Comparison of ENCODE assay signal across 9 cellular contexts in genomic region chr11:128493570-128493965, GRCh38.
DNase-seq lines count a peak whose midpoint lies in the region; ATAC-seq and TF ChIP-seq lines count a peak whose summit lies in the region.
"Had no signal": no experiment of that assay in that cellular context is flagged by ENCODE, and none has a peak within 500 bp of the region (broad histone marks: within the 10 kb centered on the region; RNA-seq: fewer than 3 reads in every experiment).

No MANE protein-coding gene starts in this region.

- peaks cover 84 to 94% of the 10 kb centered on the region in 2 donors for H3K36me3 Mint-ChIP-seq in CD4-positive, alpha-beta memory T cell
- H3K36me3 Mint-ChIP-seq in chondrocyte (ENCODE audit: low read depth), result peaks cover 29% of the 10 kb centered on the region

- H3K27me3 ChIP-seq in CD4-positive, alpha-beta memory T cell (ENCODE audit: insufficient read depth, low read length), result no peaks in the 10 kb centered on the region
- H3K27me3 ChIP-seq in Karpas-422 (ENCODE audit: low read length) (no peaks in the 10 kb centered on the region), gastrocnemius medialis (no peaks in the 10 kb centered on the region)

- H3K4me1 ChIP-seq in CD4-positive, alpha-beta memory T cell (ENCODE audit: insufficient read depth, low read length), result peaks cover 100% of the 10 kb centered on the region
- H3K4me1 ChIP-seq in Karpas-422 (ENCODE audit: low read length) (peaks cover 94% of the 10 kb centered on the region), gastrocnemius medialis (peaks cover 72 to 77% of the 10 kb centered on the region in 2 donors)

- peak overlapping the region; percentile 54 to 84 (median 73) for H3K4me3 Mint-ChIP-seq in CD4-positive, alpha-beta memory T cell
- H3K4me3 Mint-ChIP-seq in chondrocyte (ENCODE audit: unreplicated experiment), result no peak overlapping the region

- H3K9me3 Mint-ChIP-seq in CD4-positive, alpha-beta memory T cell, result peaks cover 0 to 7% (median 0%) of the 10 kb centered on the region in 8 donors
- H3K9me3 Mint-ChIP-seq in chondrocyte (ENCODE audit: low read depth), result no peaks in the 10 kb centered on the region

- POLR2A ChIA-PET in CD4-positive, alpha-beta memory T cell (lab: Charles Lee; ENCODE audit: partially characterized antibody), result interaction anchor here (0.9 to 17.8 kb wide), 11 partner anchors 12 to 211 kb away, joined by 3 to 1148 read pairs (median 9); partner anchors contain the start of gene FLI1

- H3K27ac ChIP-seq in CD4-positive, alpha-beta memory T cell (ENCODE audit: low read depth, low read length), result peak overlapping the region; percentile 89
- H3K27ac ChIP-seq in Karpas-422 (ENCODE audit: low read length), result peak overlapping the region; percentile 93
- H3K27ac ChIP-seq in gastrocnemius medialis, result peak overlapping the region; percentile 55 to 84 (median 72)

- H3K36me3 ChIP-seq in CD4-positive, alpha-beta memory T cell (ENCODE audit: insufficient read depth, low read length), result peaks cover 42% of the 10 kb centered on the region
- H3K36me3 ChIP-seq in Karpas-422 (ENCODE audit: insufficient read depth, low read length) (peaks cover 34% of the 10 kb centered on the region), gastrocnemius medialis (peaks cover 0 to 10% of the 10 kb centered on the region in 2 donors)

- peak overlapping the region; percentile 30 for H3K4me2 ChIP-seq in Karpas-422 (ENCODE audit: low read depth, low read length, poor library complexity, severe bottlenecking)

- peak overlapping the region; percentile 90 to 99 (median 97) for H3K27ac Mint-ChIP-seq in CD4-positive, alpha-beta memory T cell
- H3K27ac Mint-ChIP-seq in chondrocyte (ENCODE audit: unreplicated experiment), result peak overlapping the region; percentile 85

- in situ Hi-C loops in gastrocnemius medialis (cut with MboI; ENCODE audit: low sequenced_read_pairs in 4 of 4), result loop anchor here in 1 of 4 donors (25.0 kb wide), 1 partner anchor 144 kb away; no protein-coding TSS in a partner anchor

- no peak for TF ChIP-seq CTCF in chondrocyte (IDR thresholded peaks at IDR 0.05)
- TF ChIP-seq CTCF in gastrocnemius medialis (IDR thresholded peaks at IDR 0.05 in 4 of 5, conservative IDR thresholded peaks at IDR 0.05 in 1 of 5), result no peak

- no peak overlapping the region for H3K9ac ChIP-seq in Karpas-422 (ENCODE audit: low read length)

- intact Hi-C loops in CD4-positive, alpha-beta memory T cell (cut with micrococcal nuclease), result no loop called here
- intact Hi-C loops in gastrocnemius medialis (cut with DNase I; ENCODE audit: low total_unique reads), result no loop called here

- H4K20me1 ChIP-seq in Karpas-422 (ENCODE audit: insufficient read depth, low read depth, low read length), result peaks cover 14% of the 10 kb centered on the region; the same call in 1 of the 2 replicates

- no peak for ATAC-seq in gastrocnemius medialis

- H3K4me1 Mint-ChIP-seq in CD4-positive, alpha-beta memory T cell, result peaks cover 91 to 100% (median 96%) of the 10 kb centered on the region in 4 donors
- H3K4me1 Mint-ChIP-seq in chondrocyte (ENCODE audit: low read depth), result peaks cover 73% of the 10 kb centered on the region

- peaks cover 95% of the 10 kb centered on the region for H3K79me2 ChIP-seq in Karpas-422 (ENCODE audit: low read length)

- H3K9me2 ChIP-seq in Karpas-422 (replicated peaks; ENCODE audit: insufficient read depth, low read length), result no peaks in the 10 kb centered on the region

- H3K27me3 Mint-ChIP-seq in CD4-positive, alpha-beta memory T cell, result no peaks in the 10 kb centered on the region
- no peaks in the 10 kb centered on the region for H3K27me3 Mint-ChIP-seq in chondrocyte (ENCODE audit: low read depth)

- H2AFZ ChIP-seq in Karpas-422 (ENCODE audit: low read length), result no peak overlapping the region

- TF ChIP-seq POLR2A in gastrocnemius medialis (IDR thresholded peaks at IDR 0.05), result no peak

- CTCF ChIA-PET in CD4-positive, alpha-beta memory T cell (lab: Charles Lee; ENCODE audit: partially characterized antibody), result interaction anchor here (0.7 to 6.2 kb wide), 6 partner anchors 8 to 191 kb away, joined by 3 to 50 read pairs (median 6); no protein-coding TSS in a partner anchor

- peak overlapping the region in 1 of 2 donors; percentile 1 for H3K4me3 ChIP-seq in CD4-positive, alpha-beta memory T cell (ENCODE audit: low read length in 2 of 2)
- H3K4me3 ChIP-seq in Karpas-422 (ENCODE audit: low read length) (no peak overlapping the region), gastrocnemius medialis (no peak overlapping the region)

- no peaks in the 10 kb centered on the region for H3K9me3 ChIP-seq in CD4-positive, alpha-beta memory T cell (ENCODE audit: control insufficient read depth in 1 of 2, low read length in 2 of 2)
- H3K9me3 ChIP-seq in Karpas-422 (ENCODE audit: low read length) (no peaks in the 10 kb centered on the region), gastrocnemius medialis (no peaks in the 10 kb centered on the region)

- DNase-seq in CD4-positive, alpha-beta memory T cell, result no peak
- DNase-seq in Karpas-422 (no peak), chondrocyte (ENCODE audit: low spot score) (no peak), gastrocnemius medialis (no peak), iPS-NIHi11 (ENCODE audit: low spot score) (no peak), NCI-H2107 (lab: John Stamatoyannopoulos, UW) (no peak), ureter (ENCODE audit: low spot score) (no peak)
- DNase-seq: DMS 273 treated with DMSO at 0.1 percent for 48 hours, hippocampal formation had no signal
